In the genomic region with DNA sequence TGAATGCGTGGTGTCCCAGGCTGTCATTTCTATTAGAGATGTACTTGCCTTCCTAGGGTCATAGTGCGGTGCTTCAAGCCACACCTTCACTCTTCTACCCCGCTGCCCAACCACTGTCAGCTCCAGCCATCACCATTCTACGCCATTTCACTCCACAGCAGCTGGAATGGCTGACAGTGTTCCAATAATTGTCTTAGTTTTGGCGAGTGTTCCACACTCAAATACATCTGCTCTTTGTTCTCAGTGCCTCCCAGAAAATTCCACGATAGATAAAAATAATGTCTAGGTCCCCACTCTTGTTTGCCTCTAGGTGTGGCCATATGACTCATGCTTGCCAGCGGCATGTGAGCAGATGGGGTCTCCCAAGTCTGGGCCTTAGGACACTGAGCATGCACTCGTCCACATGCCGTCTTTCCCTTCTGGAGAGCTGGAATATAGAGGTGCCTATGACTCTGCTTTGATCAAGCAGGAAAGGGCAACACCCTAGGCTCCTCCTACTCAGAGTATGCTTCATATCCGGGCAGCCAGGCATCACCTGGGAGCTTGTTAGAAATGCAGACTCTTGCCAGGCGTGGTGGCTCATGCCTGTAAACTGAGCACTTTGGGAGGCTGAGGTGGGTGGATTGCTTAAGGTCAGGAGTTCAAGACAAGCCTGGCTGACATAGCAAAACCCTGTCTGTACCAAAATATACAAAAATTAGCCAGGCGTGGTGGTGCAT, we compare ENCODE assay signal across 1 cellular context.
TF ChIP-seq lines count a peak whose summit lies in the region.

No MANE protein-coding gene starts in this region.

TF ChIP-seq in HepG2, 621 proteins besides CTCF, POLR2A, EP300 and RAD21:
- TF ChIP-seq, protein P1, sequence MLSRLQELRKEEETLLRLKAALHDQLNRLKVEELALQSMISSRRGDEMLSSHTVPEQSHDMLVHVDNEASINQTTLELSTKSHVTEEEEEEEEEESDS (CRISPR knock-in tag; IDR thresholded peaks at IDR 0.05; ENCODE audit: borderline replicate concordance): no peak
- TF ChIP-seq, protein P2, sequence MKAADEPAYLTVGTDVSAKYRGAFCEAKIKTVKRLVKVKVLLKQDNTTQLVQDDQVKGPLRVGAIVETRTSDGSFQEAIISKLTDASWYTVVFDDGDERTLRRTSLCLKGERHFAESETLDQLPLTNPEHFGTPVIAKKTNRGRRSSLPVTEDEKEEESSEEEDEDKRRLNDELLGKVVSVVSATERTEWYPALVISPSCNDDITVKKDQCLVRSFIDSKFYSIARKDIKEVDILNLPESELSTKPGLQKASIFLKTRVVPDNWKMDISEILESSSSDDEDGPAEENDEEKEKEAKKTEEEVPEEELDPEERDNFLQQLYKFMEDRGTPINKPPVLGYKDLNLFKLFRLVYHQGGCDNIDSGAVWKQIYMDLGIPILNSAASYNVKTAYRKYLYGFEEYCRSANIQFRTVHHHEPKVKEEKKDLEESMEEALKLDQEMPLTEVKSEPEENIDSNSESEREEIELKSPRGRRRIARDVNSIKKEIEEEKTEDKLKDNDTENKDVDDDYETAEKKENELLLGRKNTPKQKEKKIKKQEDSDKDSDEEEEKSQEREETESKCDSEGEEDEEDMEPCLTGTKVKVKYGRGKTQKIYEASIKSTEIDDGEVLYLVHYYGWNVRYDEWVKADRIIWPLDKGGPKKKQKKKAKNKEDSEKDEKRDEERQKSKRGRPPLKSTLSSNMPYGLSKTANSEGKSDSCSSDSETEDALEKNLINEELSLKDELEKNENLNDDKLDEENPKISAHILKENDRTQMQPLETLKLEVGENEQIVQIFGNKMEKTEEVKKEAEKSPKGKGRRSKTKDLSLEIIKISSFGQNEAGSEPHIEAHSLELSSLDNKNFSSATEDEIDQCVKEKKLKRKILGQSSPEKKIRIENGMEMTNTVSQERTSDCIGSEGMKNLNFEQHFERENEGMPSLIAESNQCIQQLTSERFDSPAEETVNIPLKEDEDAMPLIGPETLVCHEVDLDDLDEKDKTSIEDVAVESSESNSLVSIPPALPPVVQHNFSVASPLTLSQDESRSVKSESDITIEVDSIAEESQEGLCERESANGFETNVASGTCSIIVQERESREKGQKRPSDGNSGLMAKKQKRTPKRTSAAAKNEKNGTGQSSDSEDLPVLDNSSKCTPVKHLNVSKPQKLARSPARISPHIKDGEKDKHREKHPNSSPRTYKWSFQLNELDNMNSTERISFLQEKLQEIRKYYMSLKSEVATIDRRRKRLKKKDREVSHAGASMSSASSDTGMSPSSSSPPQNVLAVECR (CRISPR knock-in tag; IDR thresholded peaks at IDR 0.05; ENCODE audit: borderline replicate concordance): 0 out of 2 replicates have a peak, but pooled peaks have one; percentile 16
- TF ChIP-seq FOSL2 (CRISPR knock-in tag; IDR thresholded peaks at IDR 0.05) (0 out of 2 replicates have a peak, but pooled peaks have one; percentile 9), ZNF644 (CRISPR knock-in tag; IDR thresholded peaks at IDR 0.05; ENCODE audit: low read depth) (no peak), TMF1 (CRISPR knock-in tag; IDR thresholded peaks at IDR 0.05; ENCODE audit: low read depth) (no peak), ZNF598 (CRISPR knock-in tag; IDR thresholded peaks at IDR 0.05; ENCODE audit: borderline replicate concordance) (no peak), GABPA (IDR thresholded peaks at IDR 0.05; ENCODE audit: low read depth, low read length) (no peak), GABPA (CRISPR knock-in tag; IDR thresholded peaks at IDR 0.05; ENCODE audit: low read depth) (0 out of 2 replicates have a peak, but pooled peaks have one; percentile 22)
- TF ChIP-seq, protein P3, sequence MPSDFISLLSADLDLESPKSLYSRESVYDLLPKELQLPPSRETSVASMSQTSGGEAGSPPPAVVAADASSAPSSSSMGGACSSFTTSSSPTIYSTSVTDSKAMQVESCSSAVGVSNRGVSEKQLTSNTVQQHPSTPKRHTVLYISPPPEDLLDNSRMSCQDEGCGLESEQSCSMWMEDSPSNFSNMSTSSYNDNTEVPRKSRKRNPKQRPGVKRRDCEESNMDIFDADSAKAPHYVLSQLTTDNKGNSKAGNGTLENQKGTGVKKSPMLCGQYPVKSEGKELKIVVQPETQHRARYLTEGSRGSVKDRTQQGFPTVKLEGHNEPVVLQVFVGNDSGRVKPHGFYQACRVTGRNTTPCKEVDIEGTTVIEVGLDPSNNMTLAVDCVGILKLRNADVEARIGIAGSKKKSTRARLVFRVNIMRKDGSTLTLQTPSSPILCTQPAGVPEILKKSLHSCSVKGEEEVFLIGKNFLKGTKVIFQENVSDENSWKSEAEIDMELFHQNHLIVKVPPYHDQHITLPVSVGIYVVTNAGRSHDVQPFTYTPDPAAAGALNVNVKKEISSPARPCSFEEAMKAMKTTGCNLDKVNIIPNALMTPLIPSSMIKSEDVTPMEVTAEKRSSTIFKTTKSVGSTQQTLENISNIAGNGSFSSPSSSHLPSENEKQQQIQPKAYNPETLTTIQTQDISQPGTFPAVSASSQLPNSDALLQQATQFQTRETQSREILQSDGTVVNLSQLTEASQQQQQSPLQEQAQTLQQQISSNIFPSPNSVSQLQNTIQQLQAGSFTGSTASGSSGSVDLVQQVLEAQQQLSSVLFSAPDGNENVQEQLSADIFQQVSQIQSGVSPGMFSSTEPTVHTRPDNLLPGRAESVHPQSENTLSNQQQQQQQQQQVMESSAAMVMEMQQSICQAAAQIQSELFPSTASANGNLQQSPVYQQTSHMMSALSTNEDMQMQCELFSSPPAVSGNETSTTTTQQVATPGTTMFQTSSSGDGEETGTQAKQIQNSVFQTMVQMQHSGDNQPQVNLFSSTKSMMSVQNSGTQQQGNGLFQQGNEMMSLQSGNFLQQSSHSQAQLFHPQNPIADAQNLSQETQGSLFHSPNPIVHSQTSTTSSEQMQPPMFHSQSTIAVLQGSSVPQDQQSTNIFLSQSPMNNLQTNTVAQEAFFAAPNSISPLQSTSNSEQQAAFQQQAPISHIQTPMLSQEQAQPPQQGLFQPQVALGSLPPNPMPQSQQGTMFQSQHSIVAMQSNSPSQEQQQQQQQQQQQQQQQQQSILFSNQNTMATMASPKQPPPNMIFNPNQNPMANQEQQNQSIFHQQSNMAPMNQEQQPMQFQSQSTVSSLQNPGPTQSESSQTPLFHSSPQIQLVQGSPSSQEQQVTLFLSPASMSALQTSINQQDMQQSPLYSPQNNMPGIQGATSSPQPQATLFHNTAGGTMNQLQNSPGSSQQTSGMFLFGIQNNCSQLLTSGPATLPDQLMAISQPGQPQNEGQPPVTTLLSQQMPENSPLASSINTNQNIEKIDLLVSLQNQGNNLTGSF (CRISPR knock-in tag; IDR thresholded peaks at IDR 0.05): no peak
TF ChIP-seq in HepG2: peak in this region for 3.
